ENCODE assay signal across 8 cellular contexts in genomic region chr4:70687821-70688794, GRCh38. TPM values are rescaled to one million over a fixed set of nuclear protein-coding genes. Genes with fewer than 3 reads are reported as not detected.
DNase-seq lines count a peak whose midpoint lies in the region; FAIRE-seq and TF ChIP-seq lines count a peak whose summit lies in the region.

TSS of gene UTP3 (plus strand) at chr4:70688532. CDS start at chr4:70688678, 146 bp downstream.

- H3K27me3 ChIP-seq in H1 (replicated peaks in 1 of 4; ENCODE audit: control insufficient read depth in 3 of 4, extremely low read depth in 1 of 4, insufficient read depth in 3 of 4, low read length in 3 of 4) (no peaks in the 10 kb centered on the region), mesenchymal stem cell (ENCODE audit: control insufficient read depth in 1 of 2, insufficient read depth in 1 of 2, low read length in 2 of 2) (no peaks in the 10 kb centered on the region)

- H3K18ac ChIP-seq in H1 (ENCODE audit: extremely low read depth, low read length) (peak within 1 kb of the TSS; percentile 83), mesenchymal stem cell (ENCODE audit: low read depth in 1 of 2, low read length in 2 of 2) (peak within 1 kb of the TSS; percentile 81 to 82)

- peak within 1 kb of the TSS; percentile 91 for H3K4ac ChIP-seq in H1 (replicated peaks; ENCODE audit: insufficient read length, low read depth, low read length)
- H3K4ac ChIP-seq in mesenchymal stem cell (ENCODE audit: low read depth in 1 of 2, low read length in 2 of 2): peak within 1 kb of the TSS; percentile 29 to 89

- peak within 1 kb of the TSS; percentile 40; the same call in 1 of the 2 replicates for H2AK5ac ChIP-seq in H1 (ENCODE audit: low read depth, low read length)
- no peak within 1 kb of the TSS for H2AK5ac ChIP-seq in mesenchymal stem cell (ENCODE audit: low read length, severe bottlenecking)

- TF ChIP-seq POLR2A in H1 (IDR thresholded peaks at IDR 0.05; ENCODE audit: control extremely low read depth in 1 of 2, low read depth in 2 of 2, low read length in 2 of 2): peak in 1 of 2 experiments; percentile 85; a peak in 2 of 3 replicates

- H3K36me3 ChIP-seq in H1 (ENCODE audit: control insufficient read depth in 2 of 4, insufficient read depth in 4 of 4, low read length in 3 of 4) (peaks cover 0 to 15% (median 1%) of the 10 kb centered on the region in 4 experiments; a peak in 1 of 8 replicates), mesenchymal stem cell (ENCODE audit: control insufficient read depth in 1 of 2, insufficient read depth in 2 of 2, low read depth in 1 of 2, low read length in 2 of 2) (peaks cover 0 to 24% of the 10 kb centered on the region in 2 experiments)

- peak within 1 kb of the TSS; percentile 77 to 93 for H3K4me2 ChIP-seq in H1 (ENCODE audit: insufficient read depth in 1 of 2, low read depth in 2 of 2, low read length in 2 of 2)
- H3K4me2 ChIP-seq in mesenchymal stem cell (ENCODE audit: low read length, poor library complexity, severe bottlenecking): peak within 1 kb of the TSS; percentile 84

- WGBS in H1 (ENCODE audit: extremely low coverage in 1 of 2, insufficient coverage in 1 of 2, insufficient read length in 1 of 2, insufficient replicate concordance in 2 of 2, low coverage in 1 of 2, low lambda C conversion rate in 2 of 2, missing lambda C conversion rate in 1 of 2), 2 experiments: 2% methylated on average over 70 of the region's 70 CpGs; no CpG with 5 or more reads in 1 of the 2 experiments
- under 1% methylated on average over 70 of the region's 70 CpGs for WGBS in mesenchymal stem cell

- H2BK120ac ChIP-seq in H1 (replicated peaks; ENCODE audit: low read depth, low read length) (no peak within 1 kb of the TSS), mesenchymal stem cell (ENCODE audit: low read depth, low read length) (peak within 1 kb of the TSS; percentile 76)

- H3K4me3 ChIP-seq in H1 (ENCODE audit: extremely low read depth in 1 of 4, insufficient read depth in 2 of 4, low read depth in 3 of 4, low read length in 4 of 4): peak within 1 kb of the TSS; percentile 79 to 99 (median 91)
- peak within 1 kb of the TSS; percentile 87 to 93 for H3K4me3 ChIP-seq in mesenchymal stem cell (ENCODE audit: insufficient read depth in 1 of 2, low read depth in 1 of 2, low read length in 2 of 2)

- H3K14ac ChIP-seq in H1 (ENCODE audit: insufficient read length) (no peak within 1 kb of the TSS), mesenchymal stem cell (ENCODE audit: low read length in 2 of 2) (peak within 1 kb of the TSS in 1 of 2 experiments; percentile 39)

- H3K23ac ChIP-seq in H1 (ENCODE audit: insufficient read length): no peak within 1 kb of the TSS
- H3K23ac ChIP-seq in mesenchymal stem cell (ENCODE audit: low read length in 2 of 2): no peak within 1 kb of the TSS

- POLR2A ChIA-PET in H1 (lab: Charles Lee; ENCODE audit: partially characterized antibody): interaction anchor here (1.2 to 7.7 kb wide), 5 partner anchors 13 to 31 kb away, joined by 3 to 86 read pairs (median 4); no protein-coding TSS in a partner anchor

- H2BK20ac ChIP-seq in H1 (ENCODE audit: low read length): no peak within 1 kb of the TSS

- H3K9me3 ChIP-seq in H1 (ENCODE audit: insufficient read depth in 2 of 2, low read depth in 1 of 2, low read length in 1 of 2) (no peaks in the 10 kb centered on the region), mesenchymal stem cell (ENCODE audit: control insufficient read depth, low read length) (no peaks in the 10 kb centered on the region)

- peaks cover 6 to 32% of the 10 kb centered on the region in 2 experiments for H3K79me2 ChIP-seq in H1 (ENCODE audit: control insufficient read depth in 1 of 2, insufficient read depth in 2 of 2, low read length in 2 of 2)

- H3K9ac ChIP-seq in H1 (replicated peaks in 1 of 4; ENCODE audit: extremely low read depth in 1 of 4, low read depth in 3 of 4, low read length in 3 of 4) (peak within 1 kb of the TSS; percentile 91 to 94 (median 92)), mesenchymal stem cell (ENCODE audit: low read length) (peak within 1 kb of the TSS; percentile 93)

- peak within 1 kb of the TSS; percentile 84 for H3K56ac ChIP-seq in H1 (replicated peaks; ENCODE audit: insufficient read length, low read depth, low read length)

- H2BK12ac ChIP-seq in H1 (ENCODE audit: low read depth, low read length) (no peak within 1 kb of the TSS; the same call in 1 of the 2 replicates), mesenchymal stem cell (ENCODE audit: low read length in 2 of 2) (no peak within 1 kb of the TSS)

- peak within 1 kb of the TSS; percentile 88; the same call in 1 of the 2 replicates for H4K8ac ChIP-seq in H1 (ENCODE audit: extremely low read depth, insufficient read depth, low read length)
- peak within 1 kb of the TSS; percentile 99 for H4K8ac ChIP-seq in mesenchymal stem cell (ENCODE audit: low read length)

- H3K79me1 ChIP-seq in H1 (ENCODE audit: low read depth, low read length) (peaks cover 2% of the 10 kb centered on the region; the same call in 1 of the 2 replicates), mesenchymal stem cell (replicated peaks; ENCODE audit: low read length, poor library complexity, severe bottlenecking) (no peaks in the 10 kb centered on the region)

- peak; percentile 44 to 55 for TF ChIP-seq RAD21 in H1 (IDR thresholded peaks at IDR 0.05 in 1 of 2, conservative IDR thresholded peaks at IDR 0.05 in 1 of 2; ENCODE audit: low read depth in 2 of 2, low read length in 2 of 2)

- peak; percentile 95 for TF ChIP-seq CTCF in GM20000 (IDR thresholded peaks at IDR 0.05; ENCODE audit: extremely low read depth, missing control alignments)
- peak; percentile 77 to 97 (median 93) for TF ChIP-seq CTCF in H1 (IDR thresholded peaks at IDR 0.05; ENCODE audit: control extremely low read depth in 1 of 3, insufficient read depth in 1 of 3, low read depth in 1 of 3, low read length in 3 of 3)

- H2BK5ac ChIP-seq in H1 (ENCODE audit: low read depth, low read length) (peak within 1 kb of the TSS; percentile 96), mesenchymal stem cell (ENCODE audit: low read depth, low read length, poor library complexity, severe bottlenecking) (no peak within 1 kb of the TSS)

- peaks cover 13% of the 10 kb centered on the region; the same call in 1 of the 2 replicates for H3K23me2 ChIP-seq in H1 (ENCODE audit: low read depth, low read length)

- CTCF ChIA-PET in H1 (lab: Charles Lee; ENCODE audit: partially characterized antibody): interaction anchor here (0.7 to 3.4 kb wide), 17 partner anchors 8 to 500 kb away, joined by 3 to 36 read pairs (median 4); partner anchors contain the start of gene RUFY3

- H3K4me1 ChIP-seq in H1 (replicated peaks in 1 of 4; ENCODE audit: control insufficient read depth in 3 of 4, insufficient read depth in 4 of 4, low read length in 3 of 4) (peaks cover 0 to 2% (median 0%) of the 10 kb centered on the region in 4 experiments; a peak in 2 of 7 replicates), mesenchymal stem cell (ENCODE audit: control insufficient read depth, insufficient read depth, low read depth, low read length) (peaks cover 3% of the 10 kb centered on the region)

- H2BK15ac ChIP-seq in H1 (ENCODE audit: low read length): no peak within 1 kb of the TSS
- peak within 1 kb of the TSS; percentile 44 for H2BK15ac ChIP-seq in mesenchymal stem cell (ENCODE audit: low read depth, poor library complexity, severe bottlenecking)

- peak within 1 kb of the TSS; percentile 70 for H4K91ac ChIP-seq in H1 (replicated peaks; ENCODE audit: insufficient read length, low read length)
- H4K91ac ChIP-seq in mesenchymal stem cell (ENCODE audit: low read length): peak within 1 kb of the TSS; percentile 77

- peak; percentile 79 for FAIRE-seq in H1 (lab: Jason Lieb, UNC)

- DNase-seq in COR-L47 (lab: John Stamatoyannopoulos, UW): peak; percentile 97
- peak; percentile 77 for DNase-seq in GM20000 (ENCODE audit: low spot score)
- DNase-seq in HT1080 (ENCODE audit: low read depth): peak; percentile 99
- DNase-seq in NOMO-1 treated with DMSO at 0.1 percent for 48 hours (lab: John Stamatoyannopoulos, UW; ENCODE audit: unreplicated experiment): peak; percentile 98
- peak; percentile 76 to 88 (median 87) for DNase-seq in activated CD8-positive, alpha-beta memory T cell treated with anti-CD3 and anti-CD28 coated beads for 48 hours (ENCODE audit: low read depth in 2 of 3, low spot score in 2 of 3)
- peak; percentile 92 to 95 for DNase-seq in H1 (ENCODE audit: low read depth in 1 of 2, low spot score in 2 of 2)
- DNase-seq in mesenchymal stem cell: peak; percentile 99
- DNase-seq in stimulated activated CD8-positive, alpha-beta memory T cell treated with anti-CD3 and anti-CD28 coated beads, Interleukin-15, amount 100 ng/mL, for 1 hour (ENCODE audit: low read depth): peak; percentile 84

- H2AFZ ChIP-seq in H1 (ENCODE audit: low read length): peak within 1 kb of the TSS; percentile 68
- peak within 1 kb of the TSS; percentile 49 for H2AFZ ChIP-seq in mesenchymal stem cell (ENCODE audit: low read depth, low read length)

- H3K27ac ChIP-seq in H1 (ENCODE audit: low read depth, low read length) (peak within 1 kb of the TSS; percentile 86), mesenchymal stem cell (ENCODE audit: low read length, poor library complexity, severe bottlenecking) (peak within 1 kb of the TSS; percentile 94)

- no peaks in the 10 kb centered on the region for H4K20me1 ChIP-seq in H1 (replicated peaks in 1 of 2; ENCODE audit: control insufficient read depth in 1 of 2, insufficient read depth in 2 of 2, low read length in 2 of 2)

- H4K5ac ChIP-seq in H1 (ENCODE audit: insufficient read length, low read depth, low read length): peak within 1 kb of the TSS; percentile 55

- TF ChIP-seq EP300 in H1 (IDR thresholded peaks at IDR 0.05; ENCODE audit: borderline replicate concordance in 1 of 2, low read depth in 2 of 2, low read length in 2 of 2): no peak

TF ChIP-seq in H1, 55 proteins besides CTCF, POLR2A, EP300 and RAD21 (continues in another document):
- TF ChIP-seq ASH2L (IDR thresholded peaks at IDR 0.05; ENCODE audit: low read length) (peak; percentile 92), SUZ12 (IDR thresholded peaks at IDR 0.05; ENCODE audit: low read length) (no peak), YY1 (IDR thresholded peaks at IDR 0.05; ENCODE audit: low read depth, low read length) (peak; percentile 22; the same call in 1 of the 2 replicates)

RNA-seq across cellular contexts. Expression of gene UTP3, which starts in this region (rescaled TPM):
- 39.7 and 57.2 TPM in 2 replicates for total RNA-seq in HT1080 (2014; rRNA removed; shearing (Covaris generic))
- 57.4 and 57.8 TPM in 2 replicates for polyA plus RNA-seq in HT1080 (2015; cell fraction: cytosol; rRNA removed)
- polyA plus RNA-seq in HT1080 (2015; cell fraction: nucleus; rRNA removed): 76.6 and 78.3 TPM in 2 replicates
- total RNA-seq in H1 (2021; fragmentation: NEBNext Ultra II Directional; extraction: Animal tissue kit (Norgen Biotek cat#: 25700)): 50.6 and 51.3 TPM in 2 replicates
- polyA plus RNA-seq in H1 (2011; rRNA removed): 11.2 and 11.8 TPM in 2 replicates
- polyA plus RNA-seq in H1 (2011; cell fraction: cytosol; rRNA removed): 28.4 TPM
- 12.8 TPM for polyA plus RNA-seq in H1 (2011; cell fraction: nucleus; rRNA removed)
- 46.0 to 69.3 TPM (median 52.7 TPM) in 4 replicates for polyA plus RNA-seq in H1 (2012, experiment 1 of 2)
- 11.2 TPM for polyA plus RNA-seq in H1 (2012, experiment 2 of 2)
- 50.3 TPM for polyA plus RNA-seq in H1 (2013, experiment 1 of 2)
- polyA plus RNA-seq in H1 (2013, experiment 2 of 2): 49.7 TPM
- polyA minus RNA-seq in H1 (2011; rRNA and poly(A)+ RNA removed): 4.8 and 5.4 TPM in 2 replicates
- 7.3 TPM for polyA minus RNA-seq in H1 (2011; cell fraction: cytosol; rRNA and poly(A)+ RNA removed)
- polyA minus RNA-seq in H1 (2011; cell fraction: nucleus; rRNA and poly(A)+ RNA removed): 8.0 TPM
- polyA plus RNA-seq in mesenchymal stem cell (2013, experiment 1 of 2): 36.2 TPM
- polyA plus RNA-seq in mesenchymal stem cell (2013, experiment 2 of 2): 37.0 TPM

Comparison
In these comparisons a context has a peak if more than half of its experiments do, and no peak if none do; other contexts are left out.
1. Peak in every context shown above with its lines: DNase-seq, H3K4me3 ChIP-seq and H3K27ac ChIP-seq.